In genomic region chr12:110270125-110270962, GRCh38 we compare ENCODE assay signal across 10 cellular contexts. TPM values are rescaled to one million over a fixed set of nuclear protein-coding genes. Genes with fewer than 3 reads are reported as not detected.
A peak's percentile ranks its signal among the peaks of the same experiment; 100 is the strongest.
DNase-seq lines count a peak whose midpoint lies in the region; FAIRE-seq and TF ChIP-seq lines count a peak whose summit lies in the region.
"Had no signal": no experiment of that assay in that cellular context is flagged by ENCODE, and none has a peak within 500 bp of the region (broad histone marks: within the 10 kb centered on the region; RNA-seq: fewer than 3 reads in every experiment).

No MANE protein-coding gene starts in this region.

- no peaks in the 10 kb centered on the region for H3K36me3 ChIP-seq in astrocyte (ENCODE audit: insufficient read depth, low read length)
- H3K36me3 ChIP-seq in vagina: no peaks in the 10 kb centered on the region

- H4K20me1 ChIP-seq in astrocyte (ENCODE audit: insufficient read depth, low read length): no peaks in the 10 kb centered on the region

- peak overlapping the region; percentile 10 for H3K9ac ChIP-seq in astrocyte (ENCODE audit: low read length)

- peak overlapping the region; percentile 41 for H3K27ac ChIP-seq in astrocyte (ENCODE audit: low read depth, low read length)
- peak overlapping the region; percentile 13 for H3K27ac ChIP-seq in layer of hippocampus (ENCODE audit: low read depth, low read length)
- peak overlapping the region; percentile 67 for H3K27ac ChIP-seq in vagina

- no peaks in the 10 kb centered on the region for H3K36me3 Mint-ChIP-seq in astrocyte (ENCODE audit: low read depth, unreplicated experiment)
- no peaks in the 10 kb centered on the region for H3K36me3 Mint-ChIP-seq in T-helper 2 cell treated with Interferon-gamma antibody and Interleukin-4, amounts not matched to agents 5 μg/mL and 100 μg/mL, for 36 hours (ENCODE audit: low read depth)

- no peak for TF ChIP-seq POLR2A in vagina (IDR thresholded peaks at IDR 0.05)

- intact Hi-C loops in vagina (cut with DNase I): no loop called here

- H3K4me3 Mint-ChIP-seq in astrocyte (ENCODE audit: unreplicated experiment): peak overlapping the region; percentile 58
- H3K4me3 Mint-ChIP-seq in T-helper 2 cell treated with Interferon-gamma antibody and Interleukin-4, amounts not matched to agents 5 μg/mL and 100 μg/mL, for 36 hours: no peak overlapping the region
- H3K4me3 Mint-ChIP-seq: activated B cell treated with CpG ODN at 0.5 μM for 24 hours had no signal

- H3K9me3 ChIP-seq in astrocyte (ENCODE audit: insufficient read depth, low read depth, low read length): no peaks in the 10 kb centered on the region
- H3K9me3 ChIP-seq in vagina: no peaks in the 10 kb centered on the region

- H3K4me3 ChIP-seq in astrocyte (ENCODE audit: insufficient read depth, low read depth, low read length): peak overlapping the region; percentile 27
- no peak overlapping the region for H3K4me3 ChIP-seq in vagina

- peaks cover 40% of the 10 kb centered on the region for H3K4me1 Mint-ChIP-seq in astrocyte (ENCODE audit: low read depth, unreplicated experiment)
- no peaks in the 10 kb centered on the region for H3K4me1 Mint-ChIP-seq in T-helper 2 cell treated with Interferon-gamma antibody and Interleukin-4, amounts not matched to agents 5 μg/mL and 100 μg/mL, for 36 hours (ENCODE audit: low read depth)
- H3K4me1 Mint-ChIP-seq: activated B cell treated with CpG ODN at 0.5 μM for 24 hours had no signal

- H3K27me3 ChIP-seq in astrocyte (ENCODE audit: insufficient read depth, low read length) (no peaks in the 10 kb centered on the region), layer of hippocampus (ENCODE audit: control insufficient read depth, insufficient read depth, low read length) (no peaks in the 10 kb centered on the region), vagina (no peaks in the 10 kb centered on the region)

- DNase-seq in Ammon's horn (ENCODE audit: low spot score) (peak; percentile 61), NCI-H1694 (lab: John Stamatoyannopoulos, UW) (peak; percentile 59), astrocyte (ENCODE audit: low read depth) (peak; percentile 37), vagina (ENCODE audit: extremely low spot score in 2 of 2) (no peak), cerebellum (ENCODE audit: low spot score) (no peak)
- DNase-seq in activated CD4-positive, alpha-beta T cell treated with anti-CD3 and anti-CD28 coated beads for 48 hours: no peak
- DNase-seq in T-helper 2 cell treated with Interferon-gamma antibody and Interleukin-4, amounts not matched to agents 5 μg/mL and 100 μg/mL, for 36 hours (ENCODE audit: low spot score): no peak
- DNase-seq: activated B cell treated with CpG ODN at 0.5 μM for 24 hours had no signal

- no peak for FAIRE-seq in astrocyte (lab: Jason Lieb, UNC)
- FAIRE-seq: G401.6 had no signal

- H3K4me2 ChIP-seq in astrocyte (ENCODE audit: low read length): peak overlapping the region; percentile 78

- no peaks in the 10 kb centered on the region for H3K79me2 ChIP-seq in astrocyte (ENCODE audit: insufficient read depth, low read length)

- H2AFZ ChIP-seq in astrocyte (ENCODE audit: low read depth, low read length): peak overlapping the region; percentile 13

- H3K27me3 Mint-ChIP-seq in astrocyte (ENCODE audit: low read depth, unreplicated experiment): no peaks in the 10 kb centered on the region
- peaks cover 36% of the 10 kb centered on the region for H3K27me3 Mint-ChIP-seq in T-helper 2 cell treated with Interferon-gamma antibody and Interleukin-4, amounts not matched to agents 5 μg/mL and 100 μg/mL, for 36 hours (ENCODE audit: low read depth)

- H3K4me1 ChIP-seq in astrocyte (ENCODE audit: insufficient read depth, low read length): peaks cover 29% of the 10 kb centered on the region
- peaks cover 50% of the 10 kb centered on the region for H3K4me1 ChIP-seq in vagina

- H3K27ac Mint-ChIP-seq in astrocyte (ENCODE audit: unreplicated experiment): peak overlapping the region; percentile 70
- no peak overlapping the region for H3K27ac Mint-ChIP-seq in T-helper 2 cell treated with Interferon-gamma antibody and Interleukin-4, amounts not matched to agents 5 μg/mL and 100 μg/mL, for 36 hours
- H3K27ac Mint-ChIP-seq: activated B cell treated with CpG ODN at 0.5 μM for 24 hours had no signal

- TF ChIP-seq CTCF in astrocyte (IDR thresholded peaks at IDR 0.05; ENCODE audit: insufficient read depth, low read depth, low read length) (no peak), vagina (IDR thresholded peaks at IDR 0.05) (no peak)

- no peaks in the 10 kb centered on the region for H3K9me3 Mint-ChIP-seq in astrocyte (ENCODE audit: unreplicated experiment)
- H3K9me3 Mint-ChIP-seq in T-helper 2 cell treated with Interferon-gamma antibody and Interleukin-4, amounts not matched to agents 5 μg/mL and 100 μg/mL, for 36 hours: no peaks in the 10 kb centered on the region
- H3K9me3 Mint-ChIP-seq: activated B cell treated with CpG ODN at 0.5 μM for 24 hours had no signal

RNA-seq across cellular contexts. Expression of gene ATP2A2, which starts 10.7 kb away (rescaled TPM):
- 262 TPM in 2 replicates for total RNA-seq in astrocyte
- total RNA-seq in vagina: 127 TPM
- 156 TPM for total RNA-seq in cerebellum

Comparison
In these comparisons a context has a peak if more than half of its experiments do, and no peak if none do; other contexts are left out.
1. DNase-seq: peak in Ammon's horn (single experiment), NCI-H1694 (single experiment) and astrocyte (single experiment); none in vagina (0 of 2), activated CD4-positive, alpha-beta T cell treated with anti-CD3 and anti-CD28 coated beads for 48 hours (single experiment), cerebellum (single experiment) and T-helper 2 cell treated with Interferon-gamma antibody and Interleukin-4, amounts not matched to agents 5 μg/mL and 100 μg/mL, for 36 hours (single experiment).
2. H3K27ac ChIP-seq: peak in every context shown above with its lines; median percentile 67 in vagina; 41 in astrocyte; 13 in layer of hippocampus.